In the genomic region with DNA sequence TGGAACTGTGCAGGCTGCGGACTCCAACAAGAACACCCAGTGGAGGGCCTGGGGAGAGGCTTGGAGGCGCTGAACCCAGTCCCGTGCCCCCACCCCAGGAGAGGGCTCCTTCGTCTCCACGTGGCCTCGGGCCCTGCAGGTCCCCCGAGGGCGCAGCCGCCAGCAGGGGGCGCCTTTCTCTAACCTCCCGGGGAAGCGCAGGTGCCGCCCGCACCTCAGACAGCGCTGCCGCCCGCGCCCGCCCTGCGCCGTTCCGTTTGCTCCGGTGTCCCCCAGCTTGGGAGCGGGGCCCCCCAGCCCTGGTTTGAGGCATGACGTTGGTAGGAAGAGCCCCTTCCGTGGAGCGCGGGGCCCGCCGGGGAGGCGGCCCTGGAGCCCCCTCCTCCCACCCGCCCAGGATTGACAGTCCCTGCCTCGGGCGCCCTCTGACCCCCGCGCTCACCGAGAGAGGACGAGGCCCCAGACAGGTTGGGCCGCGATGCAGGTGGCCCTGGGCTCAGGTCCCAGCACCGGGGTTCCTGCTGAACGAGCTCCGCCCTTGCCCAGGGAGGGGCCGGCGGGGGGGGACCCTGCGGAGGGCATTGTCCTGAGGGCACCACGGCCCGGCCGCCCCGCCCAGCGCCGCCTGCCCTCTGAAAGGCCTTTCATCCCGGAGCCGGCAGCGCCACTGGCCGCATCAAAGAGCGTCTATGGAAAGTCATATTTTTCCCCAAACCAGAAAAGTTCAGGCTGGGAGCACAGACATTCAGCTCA, we compare ENCODE assay signal across 1 cellular context.
TF ChIP-seq lines count a peak whose summit lies in the region.

No MANE protein-coding gene starts in this region.

TF ChIP-seq in GM12878, 131 proteins besides CTCF, POLR2A, EP300 and RAD21 (continued from another document):
- TF ChIP-seq, protein P1, sequence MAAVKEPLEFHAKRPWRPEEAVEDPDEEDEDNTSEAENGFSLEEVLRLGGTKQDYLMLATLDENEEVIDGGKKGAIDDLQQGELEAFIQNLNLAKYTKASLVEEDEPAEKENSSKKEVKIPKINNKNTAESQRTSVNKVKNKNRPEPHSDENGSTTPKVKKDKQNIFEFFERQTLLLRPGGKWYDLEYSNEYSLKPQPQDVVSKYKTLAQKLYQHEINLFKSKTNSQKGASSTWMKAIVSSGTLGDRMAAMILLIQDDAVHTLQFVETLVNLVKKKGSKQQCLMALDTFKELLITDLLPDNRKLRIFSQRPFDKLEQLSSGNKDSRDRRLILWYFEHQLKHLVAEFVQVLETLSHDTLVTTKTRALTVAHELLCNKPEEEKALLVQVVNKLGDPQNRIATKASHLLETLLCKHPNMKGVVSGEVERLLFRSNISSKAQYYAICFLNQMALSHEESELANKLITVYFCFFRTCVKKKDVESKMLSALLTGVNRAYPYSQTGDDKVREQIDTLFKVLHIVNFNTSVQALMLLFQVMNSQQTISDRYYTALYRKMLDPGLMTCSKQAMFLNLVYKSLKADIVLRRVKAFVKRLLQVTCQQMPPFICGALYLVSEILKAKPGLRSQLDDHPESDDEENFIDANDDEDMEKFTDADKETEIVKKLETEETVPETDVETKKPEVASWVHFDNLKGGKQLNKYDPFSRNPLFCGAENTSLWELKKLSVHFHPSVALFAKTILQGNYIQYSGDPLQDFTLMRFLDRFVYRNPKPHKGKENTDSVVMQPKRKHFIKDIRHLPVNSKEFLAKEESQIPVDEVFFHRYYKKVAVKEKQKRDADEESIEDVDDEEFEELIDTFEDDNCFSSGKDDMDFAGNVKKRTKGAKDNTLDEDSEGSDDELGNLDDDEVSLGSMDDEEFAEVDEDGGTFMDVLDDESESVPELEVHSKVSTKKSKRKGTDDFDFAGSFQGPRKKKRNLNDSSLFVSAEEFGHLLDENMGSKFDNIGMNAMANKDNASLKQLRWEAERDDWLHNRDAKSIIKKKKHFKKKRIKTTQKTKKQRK (IDR thresholded peaks at IDR 0.05; ENCODE audit: low read depth, low read length) = no peak
- no peak for TF ChIP-seq ZNF217 (IDR thresholded peaks at IDR 0.05)
TF ChIP-seq in GM12878: peak in this region for 3.
